Comparison of ENCODE assay signal across 9 cellular contexts in the genomic region with DNA sequence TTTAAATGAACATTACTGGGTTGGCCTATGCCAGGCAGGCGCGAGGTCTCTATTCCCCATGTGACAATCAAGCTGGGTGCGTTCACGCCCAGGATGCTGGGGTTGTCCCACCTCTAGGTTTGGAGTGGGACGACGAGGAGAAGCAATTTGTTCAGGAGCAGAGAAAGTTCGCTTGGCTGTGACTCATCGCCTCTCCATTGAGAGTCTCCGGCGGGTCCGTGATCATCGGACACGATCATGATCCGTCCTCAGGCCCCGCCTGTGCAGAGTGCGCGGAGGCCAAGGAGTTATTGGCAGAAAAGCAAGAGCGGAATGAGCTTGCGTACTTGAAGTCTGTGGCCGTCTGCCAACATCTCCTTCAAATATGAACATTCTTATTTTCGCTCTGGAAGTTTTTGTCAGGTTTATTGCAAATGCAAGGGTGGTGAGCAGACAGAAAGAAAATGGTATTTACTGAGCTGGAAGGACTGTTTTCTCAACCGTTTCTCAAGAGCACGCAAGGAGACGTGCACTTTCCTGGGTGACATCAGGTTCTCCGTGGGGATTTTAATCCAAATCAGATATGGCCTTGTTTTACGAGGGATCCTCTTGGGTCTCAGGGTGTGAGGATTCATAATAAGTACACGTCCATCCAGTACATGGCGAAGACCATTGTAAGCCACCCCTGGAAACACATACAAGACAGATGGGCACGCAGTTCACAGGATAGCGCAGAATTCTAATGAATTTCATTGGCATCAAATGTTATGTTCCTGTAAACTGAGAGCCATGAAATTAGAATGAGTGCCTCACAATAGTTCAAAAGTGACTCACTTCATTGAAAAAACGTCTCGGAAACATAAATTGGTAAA.
DNase-seq lines count a peak whose midpoint lies in the region; ATAC-seq and TF ChIP-seq lines count a peak whose summit lies in the region.
"Had no signal": no experiment of that assay in that cellular context is flagged by ENCODE, and none has a peak within 500 bp of the region (broad histone marks: within the 10 kb centered on the region; RNA-seq: fewer than 3 reads in every experiment).

No MANE protein-coding gene starts in this region.

- H3K27me3 ChIP-seq in Panc1 (ENCODE audit: control insufficient read depth, insufficient read depth, low read length) (no peaks in the 10 kb centered on the region), prostate gland (replicated peaks; ENCODE audit: insufficient read depth) (peaks cover 4% of the 10 kb centered on the region)

- BruUV-seq in Panc1 (replicated peaks; lab: Mats Ljungman, UMichigan) = no TSS peak

- DNase-seq in Caki2 (ENCODE audit: low read depth) (peak; percentile 97), Panc1 (ENCODE audit: low read depth, low spot score) (no peak), fibroblast of peridontal ligament (ENCODE audit: extremely low read depth) (peak; percentile 99), prostate gland (ENCODE audit: low spot score) (peak; percentile 48), SIG-M5 (lab: John Stamatoyannopoulos, UW) (no peak), GM19240 (ENCODE audit: insufficient read length, low spot score) (no peak)
- DNase-seq: NCI-H2227 treated with DMSO at 0.1 percent for 48 hours had no signal

- CTCF ChIA-PET in Panc1 (lab: Charles Lee) = no interaction called here

- H3K27ac ChIP-seq in Panc1 (ENCODE audit: low read length) = peak overlapping the region; percentile 20; the same call in 1 of the 2 replicates
- H3K27ac ChIP-seq in prostate gland = peak overlapping the region; percentile 38 to 59

- H3K4me1 ChIP-seq in Panc1 (ENCODE audit: control insufficient read depth, insufficient read depth, low read length) = peaks cover 15% of the 10 kb centered on the region
- H3K4me1 ChIP-seq in prostate gland (replicated peaks) = no peaks in the 10 kb centered on the region

- in situ Hi-C loops in Caki2 (cut with HindIII; ENCODE audit: low pct_unique_long_range_greater_than_20kb, low sequenced_read_pairs) (no loop called here), Panc1 (cut with HindIII; ENCODE audit: low pct_unique_long_range_greater_than_20kb, low sequenced_read_pairs) (no loop called here)

- no peak for TF ChIP-seq CTCF in Panc1 (IDR thresholded peaks at IDR 0.05)
- TF ChIP-seq CTCF in prostate gland (IDR thresholded peaks at IDR 0.05) = no peak

- POLR2A ChIA-PET in Panc1 (lab: Charles Lee) = interaction anchor here (0.7 kb wide), 1 partner anchor 196 kb away, joined by 14 read pairs; no protein-coding TSS in a partner anchor

- H3K9me3 ChIP-seq in Panc1 (ENCODE audit: control insufficient read depth, insufficient read depth, low read depth, low read length) (no peaks in the 10 kb centered on the region), prostate gland (no peaks in the 10 kb centered on the region)

- 7% methylated on average over 32 of the region's 32 CpGs for WGBS in prostate gland

- intact Hi-C loops in Panc1 (cut with micrococcal nuclease; ENCODE audit: unreplicated experiment) = no loop called here
- intact Hi-C loops in prostate gland (cut with DNase I) = loop anchor here (10.0 kb wide), 1 partner anchor 256 kb away; no protein-coding TSS in a partner anchor

- no peak for TF ChIP-seq POLR2A in prostate gland (IDR thresholded peaks at IDR 0.05)

- H3K36me3 ChIP-seq in Panc1 (ENCODE audit: control insufficient read depth, insufficient read depth, low read length) (no peaks in the 10 kb centered on the region), prostate gland (no peaks in the 10 kb centered on the region)

- no peak overlapping the region for H3K4me3 ChIP-seq in Panc1 (ENCODE audit: low read depth in 2 of 2, low read length in 2 of 2)
- no peak overlapping the region for H3K4me3 ChIP-seq in prostate gland

- no peak for ATAC-seq in Panc1
- no peak for ATAC-seq in HG02588 (IDR thresholded peaks at IDR 0.05; ENCODE audit: unreplicated experiment)
- ATAC-seq in HG02610 (IDR thresholded peaks at IDR 0.05; ENCODE audit: unreplicated experiment) = no peak

Comparison
In these comparisons a context has a peak if more than half of its experiments do, and no peak if none do; other contexts are left out.
1. DNase-seq: peak in Caki2 (single experiment), fibroblast of peridontal ligament (single experiment) and prostate gland (single experiment); none in Panc1 (single experiment), SIG-M5 (single experiment) and GM19240 (single experiment).